In the genomic region with DNA sequence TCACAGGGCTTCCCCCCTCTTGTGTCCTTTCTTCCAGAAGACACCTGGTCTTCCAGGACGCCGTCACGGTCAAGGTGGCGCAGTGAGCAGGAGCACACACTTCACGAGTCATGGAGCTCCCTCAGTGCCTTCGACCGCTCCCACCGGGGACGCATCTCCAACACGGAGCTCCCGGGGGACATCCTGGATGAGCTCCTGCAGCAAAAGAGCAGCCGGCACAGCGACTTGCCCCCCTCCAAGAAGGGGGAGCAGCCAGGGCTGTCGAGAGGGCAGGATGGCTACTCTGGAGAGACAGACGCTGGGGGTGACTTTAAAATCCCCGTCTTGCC, we compare ENCODE assay signal across 2 cellular contexts.
TF ChIP-seq lines count a peak whose summit lies in the region.

No MANE protein-coding gene starts in this region.

TF ChIP-seq in HCT116, 20 proteins besides CTCF, POLR2A, EP300 and RAD21 (continued from another document):
- no peak for TF ChIP-seq POLR2AphosphoS5 (IDR thresholded peaks at IDR 0.05; ENCODE audit: low read depth, low read length)
- TF ChIP-seq SIN3A (IDR thresholded peaks at IDR 0.05; ENCODE audit: low read depth) = no peak
- no peak for TF ChIP-seq ZFX (IDR thresholded peaks at IDR 0.05)
- TF ChIP-seq CBX3 (IDR thresholded peaks at IDR 0.05; ENCODE audit: low read depth) = no peak
- TF ChIP-seq ELF1 (IDR thresholded peaks at IDR 0.05; ENCODE audit: borderline replicate concordance, low read depth) = no peak

TF ChIP-seq in K562, 482 proteins besides CTCF, POLR2A, EP300 and RAD21 (continued from another document):
- TF ChIP-seq ZNF347 (CRISPR knock-in tag; IDR thresholded peaks at IDR 0.05; ENCODE audit: low read depth) (no peak), KLF16 (IDR thresholded peaks at IDR 0.05) (no peak), CBX1 (IDR thresholded peaks at IDR 0.05; ENCODE audit: low read depth) (no peak), MBD2 (IDR thresholded peaks at IDR 0.05; ENCODE audit: borderline replicate concordance, low read depth) (no peak), GMEB1 (CRISPR knock-in tag; IDR thresholded peaks at IDR 0.05) (no peak), CTBP1 (IDR thresholded peaks at IDR 0.05; ENCODE audit: borderline replicate concordance) (no peak), ETV1 (tag; conservative IDR thresholded peaks at IDR 0.05; ENCODE audit: low read depth) (no peak), NR2F6 (CRISPR knock-in tag; IDR thresholded peaks at IDR 0.05) (no peak), PPARD (CRISPR knock-in tag; IDR thresholded peaks at IDR 0.05) (no peak), RCOR1 (IDR thresholded peaks at IDR 0.05; ENCODE audit: borderline replicate concordance in 1 of 2, low read depth in 2 of 2, low read length in 2 of 2) (no peak)
- TF ChIP-seq, protein P1, sequence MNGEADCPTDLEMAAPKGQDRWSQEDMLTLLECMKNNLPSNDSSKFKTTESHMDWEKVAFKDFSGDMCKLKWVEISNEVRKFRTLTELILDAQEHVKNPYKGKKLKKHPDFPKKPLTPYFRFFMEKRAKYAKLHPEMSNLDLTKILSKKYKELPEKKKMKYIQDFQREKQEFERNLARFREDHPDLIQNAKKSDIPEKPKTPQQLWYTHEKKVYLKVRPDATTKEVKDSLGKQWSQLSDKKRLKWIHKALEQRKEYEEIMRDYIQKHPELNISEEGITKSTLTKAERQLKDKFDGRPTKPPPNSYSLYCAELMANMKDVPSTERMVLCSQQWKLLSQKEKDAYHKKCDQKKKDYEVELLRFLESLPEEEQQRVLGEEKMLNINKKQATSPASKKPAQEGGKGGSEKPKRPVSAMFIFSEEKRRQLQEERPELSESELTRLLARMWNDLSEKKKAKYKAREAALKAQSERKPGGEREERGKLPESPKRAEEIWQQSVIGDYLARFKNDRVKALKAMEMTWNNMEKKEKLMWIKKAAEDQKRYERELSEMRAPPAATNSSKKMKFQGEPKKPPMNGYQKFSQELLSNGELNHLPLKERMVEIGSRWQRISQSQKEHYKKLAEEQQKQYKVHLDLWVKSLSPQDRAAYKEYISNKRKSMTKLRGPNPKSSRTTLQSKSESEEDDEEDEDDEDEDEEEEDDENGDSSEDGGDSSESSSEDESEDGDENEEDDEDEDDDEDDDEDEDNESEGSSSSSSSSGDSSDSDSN (IDR thresholded peaks at IDR 0.05; ENCODE audit: borderline replicate concordance in 1 of 2, low read depth in 2 of 2, low read length in 2 of 2) = no peak
- TF ChIP-seq, protein P2, sequence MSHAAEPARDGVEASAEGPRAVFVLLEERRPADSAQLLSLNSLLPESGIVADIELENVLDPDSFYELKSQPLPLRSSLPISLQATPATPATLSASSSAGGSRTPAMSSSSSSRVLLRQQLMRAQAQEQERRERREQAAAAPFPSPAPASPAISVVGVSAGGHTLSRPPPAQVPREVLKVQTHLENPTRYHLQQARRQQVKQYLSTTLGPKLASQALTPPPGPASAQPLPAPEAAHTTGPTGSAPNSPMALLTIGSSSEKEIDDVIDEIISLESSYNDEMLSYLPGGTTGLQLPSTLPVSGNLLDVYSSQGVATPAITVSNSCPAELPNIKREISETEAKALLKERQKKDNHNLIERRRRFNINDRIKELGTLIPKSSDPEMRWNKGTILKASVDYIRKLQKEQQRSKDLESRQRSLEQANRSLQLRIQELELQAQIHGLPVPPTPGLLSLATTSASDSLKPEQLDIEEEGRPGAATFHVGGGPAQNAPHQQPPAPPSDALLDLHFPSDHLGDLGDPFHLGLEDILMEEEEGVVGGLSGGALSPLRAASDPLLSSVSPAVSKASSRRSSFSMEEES (CRISPR knock-in tag; IDR thresholded peaks at IDR 0.05) = no peak
- TF ChIP-seq, protein P3, sequence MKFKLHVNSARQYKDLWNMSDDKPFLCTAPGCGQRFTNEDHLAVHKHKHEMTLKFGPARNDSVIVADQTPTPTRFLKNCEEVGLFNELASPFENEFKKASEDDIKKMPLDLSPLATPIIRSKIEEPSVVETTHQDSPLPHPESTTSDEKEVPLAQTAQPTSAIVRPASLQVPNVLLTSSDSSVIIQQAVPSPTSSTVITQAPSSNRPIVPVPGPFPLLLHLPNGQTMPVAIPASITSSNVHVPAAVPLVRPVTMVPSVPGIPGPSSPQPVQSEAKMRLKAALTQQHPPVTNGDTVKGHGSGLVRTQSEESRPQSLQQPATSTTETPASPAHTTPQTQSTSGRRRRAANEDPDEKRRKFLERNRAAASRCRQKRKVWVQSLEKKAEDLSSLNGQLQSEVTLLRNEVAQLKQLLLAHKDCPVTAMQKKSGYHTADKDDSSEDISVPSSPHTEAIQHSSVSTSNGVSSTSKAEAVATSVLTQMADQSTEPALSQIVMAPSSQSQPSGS (CRISPR knock-in tag; IDR thresholded peaks at IDR 0.05) = no peak
